10 cellular contexts compared by ENCODE assay signal in the genomic region with DNA sequence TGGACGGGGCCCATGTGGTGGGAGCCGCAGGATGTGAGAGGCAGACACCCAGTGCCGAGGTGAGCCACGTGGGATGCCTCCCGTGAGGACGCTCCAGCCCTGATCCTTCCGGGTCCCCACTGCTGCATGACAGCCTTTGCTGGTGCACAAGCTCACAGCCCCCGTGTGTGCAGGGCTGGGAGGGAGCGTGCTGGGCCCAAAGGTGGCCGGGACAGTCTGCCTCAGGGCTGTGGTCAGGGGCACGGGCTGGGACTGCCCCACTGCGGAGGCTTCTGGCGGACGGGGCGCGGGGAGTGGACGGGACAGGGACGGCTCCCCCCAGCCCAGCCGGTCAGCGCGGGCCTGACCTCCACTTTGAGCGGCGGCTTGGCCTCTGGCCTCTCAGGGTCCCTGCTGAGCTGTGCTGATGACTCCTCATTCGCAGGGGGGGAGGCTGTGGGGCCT.
"Had no signal": no experiment of that assay in that cellular context is flagged by ENCODE, and none has a peak within 500 bp of the region (broad histone marks: within the 10 kb centered on the region; RNA-seq: fewer than 3 reads in every experiment).

No MANE protein-coding gene starts in this region.

- H3K27ac Mint-ChIP-seq: memory B cell, progenitor cell of endocrine pancreas had no signal

- ATAC-seq: SK-N-SH treated with all-trans-retinoic acid at 6 μM for 48 hours; stimulated activated naive CD8-positive, alpha-beta T cell treated with anti-CD3 and anti-CD28 coated beads, Interleukin-15, Interleukin-2, amounts not matched to agents 100 U/mL and 50 U/mL, for 24 hours had no signal

- H3K27me3 Mint-ChIP-seq: activated naive CD4-positive, alpha-beta T cell treated with anti-CD3 and anti-CD28 coated beads, Interleukin-2, amount 50 U/mL, for 24 hours had no signal

- H3K36me3 Mint-ChIP-seq: activated naive CD4-positive, alpha-beta T cell treated with anti-CD3 and anti-CD28 coated beads, Interleukin-2, amount 50 U/mL, for 24 hours; memory B cell had no signal

- H3K9me3 Mint-ChIP-seq: activated CD4-positive, alpha-beta T cell treated with anti-CD3 and anti-CD28 coated beads, Interleukin-2, amount 10 ng/mL, durations not matched to agents 7 days and 5 days; activated naive CD4-positive, alpha-beta T cell treated with anti-CD3 and anti-CD28 coated beads, Interleukin-2, amount 50 U/mL, for 24 hours; memory B cell had no signal

- DNase-seq: activated CD4-positive, alpha-beta T cell treated with anti-CD3 and anti-CD28 coated beads, Interleukin-2, amount 10 ng/mL, durations not matched to agents 7 days and 5 days; activated CD8-positive, alpha-beta memory T cell treated with anti-CD3 and anti-CD28 coated beads for 24 hours; activated effector memory CD4-positive, alpha-beta T cell treated with Interleukin-2 at 50 U/mL for 16 hours; central memory CD4-positive, alpha-beta T cell; stimulated activated CD4-positive, alpha-beta T cell treated with anti-CD3 and anti-CD28 coated beads, Interleukin-12 subunit alpha, Interleukin-12 subunit beta, amount 100 ng/mL, for 4 hours; stimulated activated naive CD8-positive, alpha-beta T cell treated with anti-CD3 and anti-CD28 coated beads, Interleukin-15, Interleukin-2, amounts not matched to agents 100 U/mL and 50 U/mL, for 24 hours had no signal

- H3K4me3 Mint-ChIP-seq: activated CD4-positive, alpha-beta T cell treated with anti-CD3 and anti-CD28 coated beads, Interleukin-2, amount 10 ng/mL, durations not matched to agents 7 days and 5 days; memory B cell had no signal
